In genomic region chr1:235050911-235051360, GRCh38 we compare ENCODE assay signal across 7 cellular contexts.
DNase-seq lines count a peak whose midpoint lies in the region; ATAC-seq and TF ChIP-seq lines count a peak whose summit lies in the region.

No MANE protein-coding gene starts in this region.

- H3K4me1 ChIP-seq in colonic mucosa (no peaks in the 10 kb centered on the region), skeletal muscle satellite cell (ENCODE audit: control insufficient read depth, insufficient read depth, low read length) (peaks cover 34% of the 10 kb centered on the region), endodermal cell (ENCODE audit: control insufficient read depth, insufficient read depth, low read length) (no peaks in the 10 kb centered on the region)

- H3K27ac ChIP-seq in colonic mucosa (peak overlapping the region; percentile 4), endodermal cell (ENCODE audit: low read depth, low read length) (no peak overlapping the region)

- no peaks in the 10 kb centered on the region for H3K36me3 Mint-ChIP-seq in endodermal cell (ENCODE audit: low read depth)

- H3K4me3 ChIP-seq in colonic mucosa (no peak overlapping the region), skeletal muscle satellite cell (ENCODE audit: low read length) (no peak overlapping the region), endodermal cell (ENCODE audit: low read length) (no peak overlapping the region)

- 60 to 83% methylated on average over 2 to 7 of the region's 7 CpGs for WGBS in endodermal cell (ENCODE audit: insufficient coverage in 1 of 2, insufficient read length in 1 of 2), 2 experiments

- DNase-seq in colonic mucosa (no peak), hypothalamus (lab: John Stamatoyannopoulos, UW) (no peak), endodermal cell (no peak)

- H3K27ac Mint-ChIP-seq in endodermal cell, result no peak overlapping the region

- no peaks in the 10 kb centered on the region for H3K27me3 ChIP-seq in colonic mucosa
- H3K27me3 ChIP-seq in skeletal muscle satellite cell (ENCODE audit: control insufficient read depth, insufficient read depth, low read length), result no peaks in the 10 kb centered on the region
- H3K27me3 ChIP-seq in endodermal cell (ENCODE audit: control insufficient read depth, insufficient read depth, low read length, poor library complexity, severe bottlenecking), result no peaks in the 10 kb centered on the region

- H3K9ac ChIP-seq in colonic mucosa (ENCODE audit: low read depth in 2 of 2, low read length in 2 of 2) (no peak overlapping the region), skeletal muscle satellite cell (ENCODE audit: low read depth, low read length) (peak overlapping the region; percentile 55), endodermal cell (ENCODE audit: extremely low read depth, low read length, poor library complexity, severe bottlenecking) (no peak overlapping the region)

- intact Hi-C loops in colonic mucosa (cut with DNase I), result no loop called here

- H3K9me3 ChIP-seq in colonic mucosa (no peaks in the 10 kb centered on the region), skeletal muscle satellite cell (replicated peaks; ENCODE audit: low read length) (no peaks in the 10 kb centered on the region), endodermal cell (ENCODE audit: control insufficient read depth, low read length) (no peaks in the 10 kb centered on the region)

- ATAC-seq in GM18858 (IDR thresholded peaks at IDR 0.05; ENCODE audit: unreplicated experiment) (peak; percentile 36), HG02678 (IDR thresholded peaks at IDR 0.05; ENCODE audit: unreplicated experiment) (peak; percentile 49), HG02970 (IDR thresholded peaks at IDR 0.05; ENCODE audit: low FRiP score, unreplicated experiment) (no peak)

- peak overlapping the region; percentile 28 for H3K4me2 ChIP-seq in skeletal muscle satellite cell (ENCODE audit: low read length)

- no peak overlapping the region for H3K4me3 Mint-ChIP-seq in endodermal cell

- H3K36me3 ChIP-seq in colonic mucosa (no peaks in the 10 kb centered on the region), skeletal muscle satellite cell (ENCODE audit: insufficient read depth, low read length) (no peaks in the 10 kb centered on the region), endodermal cell (ENCODE audit: control insufficient read depth, insufficient read depth, low read length) (no peaks in the 10 kb centered on the region)

- no peaks in the 10 kb centered on the region for H3K9me3 Mint-ChIP-seq in endodermal cell

- H3K27me3 Mint-ChIP-seq in endodermal cell (ENCODE audit: insufficient read depth), result no peaks in the 10 kb centered on the region

- TF ChIP-seq CTCF in colonic mucosa (IDR thresholded peaks at IDR 0.05), result no peak
- TF ChIP-seq CTCF in endodermal cell (conservative IDR thresholded peaks at IDR 0.05), result no peak

- H3K4me1 Mint-ChIP-seq in endodermal cell, result no peaks in the 10 kb centered on the region
